ENCODE assay signal across 14 cellular contexts in the genomic region with DNA sequence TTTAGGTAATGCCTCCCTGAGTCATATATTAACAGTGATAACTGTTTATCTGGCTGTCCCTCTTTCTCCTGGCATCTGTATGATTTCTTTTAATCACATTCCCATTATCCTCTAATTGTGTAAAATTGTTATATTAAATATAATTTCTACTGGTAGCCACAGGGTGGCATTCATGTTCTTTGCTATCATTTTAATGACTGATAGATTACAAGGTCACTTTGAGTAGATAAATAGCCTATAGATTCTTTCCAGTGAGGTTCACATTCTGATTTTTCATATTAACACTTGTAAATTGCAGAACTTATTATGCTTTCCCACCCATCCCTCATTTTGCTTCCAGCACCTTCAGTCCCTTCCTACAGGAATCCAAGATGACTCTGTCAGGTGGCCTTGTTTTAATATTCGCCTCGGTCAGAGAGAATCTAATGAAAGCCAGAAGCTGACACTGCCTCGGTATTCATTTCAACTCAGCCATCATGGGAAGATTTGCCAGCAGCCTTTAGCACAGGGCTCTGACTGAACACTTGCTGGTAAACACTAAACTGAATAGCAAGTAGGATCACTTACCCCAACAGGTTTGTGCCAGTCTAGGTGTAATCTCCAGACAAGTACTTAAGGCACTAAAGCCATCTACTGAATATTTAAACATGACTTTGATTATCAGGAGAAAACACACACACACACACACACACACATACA.
DNase-seq lines count a peak whose midpoint lies in the region; ATAC-seq and TF ChIP-seq lines count a peak whose summit lies in the region.
"Had no signal": no experiment of that assay in that cellular context is flagged by ENCODE, and none has a peak within 500 bp of the region (broad histone marks: within the 10 kb centered on the region; RNA-seq: fewer than 3 reads in every experiment).

No MANE protein-coding gene starts in this region.

- no peak overlapping the region for H3K18ac ChIP-seq in IMR-90 (ENCODE audit: low read depth, low read length)

- no peak overlapping the region for H2BK15ac ChIP-seq in IMR-90 (ENCODE audit: low read depth, low read length)

- CTCF ChIA-PET in IMR-90 (lab: Yijun Ruan, JAX): interaction anchor here (1.6 to 2.1 kb wide), 2 partner anchors 1146 to 1147 kb away, joined by 4 to 7 read pairs; no protein-coding TSS in a partner anchor
- CTCF ChIA-PET in activated CD4-positive, alpha-beta T cell treated with anti-CD3 and anti-CD28 coated beads, Interleukin-2, amount 10 ng/mL, durations not matched to agents 7 days and 5 days (lab: Charles Lee): no interaction called here

- peak; percentile 23; the same call in 1 of the 2 replicates for TF ChIP-seq CTCF in IMR-90 (conservative IDR thresholded peaks at IDR 0.05; ENCODE audit: low read depth, low read length)

- TF ChIP-seq POLR2A in IMR-90 (IDR thresholded peaks at IDR 0.05; ENCODE audit: low read depth, low read length): no peak

- H2AFZ ChIP-seq in IMR-90 (replicated peaks; ENCODE audit: low read length, poor library complexity): no peak overlapping the region

- H3K14ac ChIP-seq in IMR-90 (replicated peaks; ENCODE audit: low read depth, low read length): no peak overlapping the region

- H3K27me3 Mint-ChIP-seq in activated CD4-positive, alpha-beta T cell treated with anti-CD3 and anti-CD28 coated beads, Interleukin-2, amount 10 ng/mL, durations not matched to agents 7 days and 5 days: no peaks in the 10 kb centered on the region
- H3K27me3 Mint-ChIP-seq: activated naive CD4-positive, alpha-beta T cell treated with anti-CD3 and anti-CD28 coated beads, Interleukin-2, amount 50 U/mL, for 24 hours; CD4-positive, CD25-positive, alpha-beta regulatory T cell; naive thymus-derived CD4-positive, alpha-beta T cell had no signal

- no peak overlapping the region for H2AK9ac ChIP-seq in IMR-90 (replicated peaks; ENCODE audit: low read depth, low read length, poor library complexity)

- BruUV-seq in IMR-90 (replicated peaks; lab: Mats Ljungman, UMichigan): no TSS peak

- H3K36me3 Mint-ChIP-seq in activated CD4-positive, alpha-beta T cell treated with anti-CD3 and anti-CD28 coated beads, Interleukin-2, amount 10 ng/mL, durations not matched to agents 7 days and 5 days (ENCODE audit: low read depth): no peaks in the 10 kb centered on the region
- H3K36me3 Mint-ChIP-seq: activated naive CD4-positive, alpha-beta T cell treated with anti-CD3 and anti-CD28 coated beads, Interleukin-2, amount 50 U/mL, for 24 hours; CD4-positive, CD25-positive, alpha-beta regulatory T cell; naive thymus-derived CD4-positive, alpha-beta T cell had no signal

- no peak overlapping the region for H3K4me3 ChIP-seq in IMR-90 (ENCODE audit: insufficient read depth, low read depth, low read length)
- no peak overlapping the region for H3K4me3 ChIP-seq in effector memory CD4-positive, alpha-beta T cell (ENCODE audit: insufficient read depth, low read depth, low read length, poor library complexity, severe bottlenecking)

- H3K27ac ChIP-seq in IMR-90 (ENCODE audit: insufficient read depth, low read length): no peak overlapping the region
- H3K27ac ChIP-seq in effector memory CD4-positive, alpha-beta T cell (ENCODE audit: insufficient read depth, low read length, poor library complexity, severe bottlenecking): no peak overlapping the region

- H4K5ac ChIP-seq in IMR-90 (ENCODE audit: low read depth, low read length): no peak overlapping the region

- intact Hi-C loops in IMR-90 (cut with micrococcal nuclease): loop anchor here (1.0 to 5.0 kb wide), 3 partner anchors 655 to 1147 kb away; no protein-coding TSS in a partner anchor

- no peak overlapping the region for H3K4me2 ChIP-seq in IMR-90 (ENCODE audit: low read depth, low read length)

- no peak for ATAC-seq in IMR-90 (ENCODE audit: low read depth)
- no peak for ATAC-seq in HG03460 (IDR thresholded peaks at IDR 0.05; ENCODE audit: unreplicated experiment)
- ATAC-seq: naive thymus-derived CD4-positive, alpha-beta T cell had no signal

- H3K36me3 ChIP-seq in IMR-90 (ENCODE audit: control insufficient read depth, insufficient read depth, low read length): no peaks in the 10 kb centered on the region
- H3K36me3 ChIP-seq in effector memory CD4-positive, alpha-beta T cell (ENCODE audit: control insufficient read depth, insufficient read depth, low read length): no peaks in the 10 kb centered on the region

- TF ChIP-seq RAD21 in IMR-90 (IDR thresholded peaks at IDR 0.05; ENCODE audit: low read length): peak; percentile 24; the same call in 1 of the 2 replicates

- no peaks in the 10 kb centered on the region for H3K9me3 ChIP-seq in IMR-90 (ENCODE audit: control insufficient read depth, insufficient read depth, low read length)
- H3K9me3 ChIP-seq in effector memory CD4-positive, alpha-beta T cell (ENCODE audit: control insufficient read depth, low read length): no peaks in the 10 kb centered on the region

- H3K4me1 Mint-ChIP-seq in activated CD4-positive, alpha-beta T cell treated with anti-CD3 and anti-CD28 coated beads, Interleukin-2, amount 10 ng/mL, durations not matched to agents 7 days and 5 days: no peaks in the 10 kb centered on the region
- H3K4me1 Mint-ChIP-seq: activated naive CD4-positive, alpha-beta T cell treated with anti-CD3 and anti-CD28 coated beads, Interleukin-2, amount 50 U/mL, for 24 hours; CD4-positive, CD25-positive, alpha-beta regulatory T cell had no signal

- no peaks in the 10 kb centered on the region for H3K27me3 ChIP-seq in IMR-90 (ENCODE audit: control insufficient read depth, insufficient read depth, low read length)
- H3K27me3 ChIP-seq in effector memory CD4-positive, alpha-beta T cell (replicated peaks; ENCODE audit: control insufficient read depth, insufficient read depth, low read length, poor library complexity, severe bottlenecking): no peaks in the 10 kb centered on the region

- DNase-seq in AG08395 (ENCODE audit: low spot score) (peak; percentile 4), IMR-90 (no peak), NCI-H69 (lab: John Stamatoyannopoulos, UW) (peak; percentile 2), fibroblast of peridontal ligament (ENCODE audit: extremely low read depth) (peak; percentile 48), NOMO-1 treated with dmso at 0.1 percent for 144 hours (lab: John Stamatoyannopoulos, UW; ENCODE audit: unreplicated experiment) (no peak)
- no peak for DNase-seq in activated CD4-positive, alpha-beta T cell treated with anti-CD3 and anti-CD28 coated beads, Interleukin-2, amount 10 ng/mL, durations not matched to agents 7 days and 5 days
- DNase-seq in effector memory CD4-positive, alpha-beta T cell: no peak
- DNase-seq: CD4-positive, CD25-positive, alpha-beta regulatory T cell; effector CD8-positive, alpha-beta T cell; naive thymus-derived CD4-positive, alpha-beta T cell; SHP77; stimulated activated CD4-positive, alpha-beta T cell treated with anti-CD3 and anti-CD28 coated beads, Interleukin-2, amount 100 ng/mL, for 48 hours had no signal

- no peak overlapping the region for H4K8ac ChIP-seq in IMR-90 (ENCODE audit: low read depth in 2 of 2, low read length in 2 of 2)

- no peak overlapping the region for H3K9ac ChIP-seq in IMR-90 (ENCODE audit: low read depth, low read length)

- H2BK5ac ChIP-seq in IMR-90 (ENCODE audit: low read depth, low read length, poor library complexity, severe bottlenecking): no peak overlapping the region

- no peak overlapping the region for H3K27ac Mint-ChIP-seq in activated CD4-positive, alpha-beta T cell treated with anti-CD3 and anti-CD28 coated beads, Interleukin-2, amount 10 ng/mL, durations not matched to agents 7 days and 5 days
- H3K27ac Mint-ChIP-seq: activated naive CD4-positive, alpha-beta T cell treated with anti-CD3 and anti-CD28 coated beads, Interleukin-2, amount 50 U/mL, for 24 hours; CD4-positive, CD25-positive, alpha-beta regulatory T cell; naive thymus-derived CD4-positive, alpha-beta T cell had no signal

- H3K4me1 ChIP-seq in IMR-90 (ENCODE audit: control insufficient read depth, insufficient read depth, low read length): no peaks in the 10 kb centered on the region
- H3K4me1 ChIP-seq in effector memory CD4-positive, alpha-beta T cell (ENCODE audit: control insufficient read depth, insufficient read depth, low read length, poor library complexity, severe bottlenecking): no peaks in the 10 kb centered on the region

- H4K20me1 ChIP-seq in IMR-90 (ENCODE audit: insufficient read depth, low read length): no peaks in the 10 kb centered on the region

- no peak overlapping the region for H4K91ac ChIP-seq in IMR-90 (ENCODE audit: insufficient read depth, low read depth, low read length)

- H3K4ac ChIP-seq in IMR-90 (ENCODE audit: low read depth, low read length): no peak overlapping the region

- dilution Hi-C loops in IMR-90 (cut with HindIII; ENCODE audit: low sequenced_read_pairs, unreplicated experiment): no loop called here

- no peaks in the 10 kb centered on the region for H3K79me1 ChIP-seq in IMR-90 (ENCODE audit: low read depth in 1 of 2, low read length in 2 of 2)

- WGBS in IMR-90 (ENCODE audit: extremely low coverage in 2 of 2, insufficient read length in 1 of 2), 2 experiments: no CpG with 5 or more reads among the region's 3 CpGs

- no peak overlapping the region for H3K23ac ChIP-seq in IMR-90 (ENCODE audit: low read depth, low read length)

- H2BK120ac ChIP-seq in IMR-90 (ENCODE audit: low read depth, low read length): no peak overlapping the region

- POLR2A ChIA-PET in IMR-90 (lab: Charles Lee; ENCODE audit: unreplicated experiment): no interaction called here
- POLR2A ChIA-PET in activated CD4-positive, alpha-beta T cell treated with anti-CD3 and anti-CD28 coated beads, Interleukin-2, amount 10 ng/mL, durations not matched to agents 7 days and 5 days (lab: Charles Lee): no interaction called here

- in situ Hi-C loops in IMR-90 (cut with MboI; ENCODE audit: low sequenced_read_pairs): no loop called here

- H3K9me3 Mint-ChIP-seq in activated CD4-positive, alpha-beta T cell treated with anti-CD3 and anti-CD28 coated beads, Interleukin-2, amount 10 ng/mL, durations not matched to agents 7 days and 5 days: no peaks in the 10 kb centered on the region
- H3K9me3 Mint-ChIP-seq: activated naive CD4-positive, alpha-beta T cell treated with anti-CD3 and anti-CD28 coated beads, Interleukin-2, amount 50 U/mL, for 24 hours had no signal

- no peak overlapping the region for H3K56ac ChIP-seq in IMR-90 (ENCODE audit: extremely low read depth, insufficient read depth, low read length)

- H3K4me3 Mint-ChIP-seq in activated CD4-positive, alpha-beta T cell treated with anti-CD3 and anti-CD28 coated beads, Interleukin-2, amount 10 ng/mL, durations not matched to agents 7 days and 5 days: no peak overlapping the region
- H3K4me3 Mint-ChIP-seq: activated naive CD4-positive, alpha-beta T cell treated with anti-CD3 and anti-CD28 coated beads, Interleukin-2, amount 50 U/mL, for 24 hours; naive thymus-derived CD4-positive, alpha-beta T cell had no signal

- H2BK20ac ChIP-seq in IMR-90 (ENCODE audit: low read depth, low read length): no peak overlapping the region

- no peaks in the 10 kb centered on the region; the same call in 1 of the 2 replicates for H3K9me1 ChIP-seq in IMR-90 (ENCODE audit: insufficient read depth, low read length)

- no peak overlapping the region for H2AK5ac ChIP-seq in IMR-90 (ENCODE audit: low read depth, low read length)

TF ChIP-seq in IMR-90, 13 proteins besides CTCF, POLR2A, EP300 and RAD21 (continues in another document):
- TF ChIP-seq CEBPB (IDR thresholded peaks at IDR 0.05; ENCODE audit: low read depth, low read length): no peak
- TF ChIP-seq RCOR1 (IDR thresholded peaks at IDR 0.05; ENCODE audit: insufficient replicate concordance, low read length): no peak
- no peak for TF ChIP-seq SMC3 (IDR thresholded peaks at IDR 0.05; ENCODE audit: low read depth, low read length)

Comparison
In these comparisons a context has a peak if more than half of its experiments do, and no peak if none do; other contexts are left out.
1. DNase-seq: peak in AG08395 (single experiment), NCI-H69 (single experiment) and fibroblast of peridontal ligament (single experiment); none in IMR-90 (single experiment), activated CD4-positive, alpha-beta T cell treated with anti-CD3 and anti-CD28 coated beads, Interleukin-2, amount 10 ng/mL, durations not matched to agents 7 days and 5 days (single experiment), effector memory CD4-positive, alpha-beta T cell (0 of 3) and NOMO-1 treated with dmso at 0.1 percent for 144 hours (single experiment).